ENCODE assay signal across 1 cellular context in genomic region chr22:38353701-38354100, GRCh38.
TF ChIP-seq lines count a peak whose summit lies in the region.

No MANE protein-coding gene starts in this region.

TF ChIP-seq in WTC11, 78 proteins besides CTCF, POLR2A, EP300 and RAD21 (continued from another document):
- TF ChIP-seq MLX (CRISPR knock-in tag; IDR thresholded peaks at IDR 0.05) (no peak), E2F1 (CRISPR knock-in tag; IDR thresholded peaks at IDR 0.05) (no peak), OVOL2 (CRISPR knock-in tag; IDR thresholded peaks at IDR 0.05; ENCODE audit: borderline replicate concordance) (no peak), FOXJ3 (CRISPR knock-in tag; IDR thresholded peaks at IDR 0.05; ENCODE audit: borderline replicate concordance) (no peak)
TF ChIP-seq in WTC11: peak in this region for 0.
